ENCODE assay signal across 2 cellular contexts in the genomic region with DNA sequence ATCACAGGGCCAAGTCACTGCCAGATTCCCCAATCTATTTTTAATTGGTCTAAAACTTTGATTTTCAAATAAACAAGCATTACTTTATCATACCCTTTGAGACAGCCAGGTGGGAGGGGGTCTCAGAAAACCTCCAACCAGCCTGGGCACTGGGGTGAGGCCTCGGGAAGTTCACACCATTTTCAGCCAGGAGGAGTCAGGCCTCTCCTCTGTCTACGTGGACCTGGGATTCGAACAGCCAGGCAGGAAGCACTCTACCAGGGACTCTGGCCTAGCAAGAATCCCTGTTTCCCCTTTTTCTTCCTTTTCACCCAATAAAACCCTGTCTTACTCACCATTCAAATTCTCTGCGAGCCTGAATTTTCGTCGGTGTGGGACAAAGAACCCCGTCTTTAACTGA.
TF ChIP-seq lines count a peak whose summit lies in the region.

No MANE protein-coding gene starts in this region.

TF ChIP-seq in HepG2, 621 proteins besides CTCF, POLR2A, EP300 and RAD21 (continued from another document):
- TF ChIP-seq, protein P1, sequence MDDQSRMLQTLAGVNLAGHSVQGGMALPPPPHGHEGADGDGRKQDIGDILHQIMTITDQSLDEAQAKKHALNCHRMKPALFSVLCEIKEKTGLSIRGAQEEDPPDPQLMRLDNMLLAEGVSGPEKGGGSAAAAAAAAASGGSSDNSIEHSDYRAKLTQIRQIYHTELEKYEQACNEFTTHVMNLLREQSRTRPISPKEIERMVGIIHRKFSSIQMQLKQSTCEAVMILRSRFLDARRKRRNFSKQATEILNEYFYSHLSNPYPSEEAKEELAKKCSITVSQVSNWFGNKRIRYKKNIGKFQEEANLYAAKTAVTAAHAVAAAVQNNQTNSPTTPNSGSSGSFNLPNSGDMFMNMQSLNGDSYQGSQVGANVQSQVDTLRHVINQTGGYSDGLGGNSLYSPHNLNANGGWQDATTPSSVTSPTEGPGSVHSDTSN (CRISPR knock-in tag; IDR thresholded peaks at IDR 0.05; ENCODE audit: borderline replicate concordance) = no peak
- TF ChIP-seq ZNF883 (CRISPR knock-in tag; IDR thresholded peaks at IDR 0.05; ENCODE audit: not compliant biosample characterization) = no peak

TF ChIP-seq in K562, 482 proteins besides CTCF, POLR2A, EP300 and RAD21 (continued from another document):
- TF ChIP-seq, protein P2, sequence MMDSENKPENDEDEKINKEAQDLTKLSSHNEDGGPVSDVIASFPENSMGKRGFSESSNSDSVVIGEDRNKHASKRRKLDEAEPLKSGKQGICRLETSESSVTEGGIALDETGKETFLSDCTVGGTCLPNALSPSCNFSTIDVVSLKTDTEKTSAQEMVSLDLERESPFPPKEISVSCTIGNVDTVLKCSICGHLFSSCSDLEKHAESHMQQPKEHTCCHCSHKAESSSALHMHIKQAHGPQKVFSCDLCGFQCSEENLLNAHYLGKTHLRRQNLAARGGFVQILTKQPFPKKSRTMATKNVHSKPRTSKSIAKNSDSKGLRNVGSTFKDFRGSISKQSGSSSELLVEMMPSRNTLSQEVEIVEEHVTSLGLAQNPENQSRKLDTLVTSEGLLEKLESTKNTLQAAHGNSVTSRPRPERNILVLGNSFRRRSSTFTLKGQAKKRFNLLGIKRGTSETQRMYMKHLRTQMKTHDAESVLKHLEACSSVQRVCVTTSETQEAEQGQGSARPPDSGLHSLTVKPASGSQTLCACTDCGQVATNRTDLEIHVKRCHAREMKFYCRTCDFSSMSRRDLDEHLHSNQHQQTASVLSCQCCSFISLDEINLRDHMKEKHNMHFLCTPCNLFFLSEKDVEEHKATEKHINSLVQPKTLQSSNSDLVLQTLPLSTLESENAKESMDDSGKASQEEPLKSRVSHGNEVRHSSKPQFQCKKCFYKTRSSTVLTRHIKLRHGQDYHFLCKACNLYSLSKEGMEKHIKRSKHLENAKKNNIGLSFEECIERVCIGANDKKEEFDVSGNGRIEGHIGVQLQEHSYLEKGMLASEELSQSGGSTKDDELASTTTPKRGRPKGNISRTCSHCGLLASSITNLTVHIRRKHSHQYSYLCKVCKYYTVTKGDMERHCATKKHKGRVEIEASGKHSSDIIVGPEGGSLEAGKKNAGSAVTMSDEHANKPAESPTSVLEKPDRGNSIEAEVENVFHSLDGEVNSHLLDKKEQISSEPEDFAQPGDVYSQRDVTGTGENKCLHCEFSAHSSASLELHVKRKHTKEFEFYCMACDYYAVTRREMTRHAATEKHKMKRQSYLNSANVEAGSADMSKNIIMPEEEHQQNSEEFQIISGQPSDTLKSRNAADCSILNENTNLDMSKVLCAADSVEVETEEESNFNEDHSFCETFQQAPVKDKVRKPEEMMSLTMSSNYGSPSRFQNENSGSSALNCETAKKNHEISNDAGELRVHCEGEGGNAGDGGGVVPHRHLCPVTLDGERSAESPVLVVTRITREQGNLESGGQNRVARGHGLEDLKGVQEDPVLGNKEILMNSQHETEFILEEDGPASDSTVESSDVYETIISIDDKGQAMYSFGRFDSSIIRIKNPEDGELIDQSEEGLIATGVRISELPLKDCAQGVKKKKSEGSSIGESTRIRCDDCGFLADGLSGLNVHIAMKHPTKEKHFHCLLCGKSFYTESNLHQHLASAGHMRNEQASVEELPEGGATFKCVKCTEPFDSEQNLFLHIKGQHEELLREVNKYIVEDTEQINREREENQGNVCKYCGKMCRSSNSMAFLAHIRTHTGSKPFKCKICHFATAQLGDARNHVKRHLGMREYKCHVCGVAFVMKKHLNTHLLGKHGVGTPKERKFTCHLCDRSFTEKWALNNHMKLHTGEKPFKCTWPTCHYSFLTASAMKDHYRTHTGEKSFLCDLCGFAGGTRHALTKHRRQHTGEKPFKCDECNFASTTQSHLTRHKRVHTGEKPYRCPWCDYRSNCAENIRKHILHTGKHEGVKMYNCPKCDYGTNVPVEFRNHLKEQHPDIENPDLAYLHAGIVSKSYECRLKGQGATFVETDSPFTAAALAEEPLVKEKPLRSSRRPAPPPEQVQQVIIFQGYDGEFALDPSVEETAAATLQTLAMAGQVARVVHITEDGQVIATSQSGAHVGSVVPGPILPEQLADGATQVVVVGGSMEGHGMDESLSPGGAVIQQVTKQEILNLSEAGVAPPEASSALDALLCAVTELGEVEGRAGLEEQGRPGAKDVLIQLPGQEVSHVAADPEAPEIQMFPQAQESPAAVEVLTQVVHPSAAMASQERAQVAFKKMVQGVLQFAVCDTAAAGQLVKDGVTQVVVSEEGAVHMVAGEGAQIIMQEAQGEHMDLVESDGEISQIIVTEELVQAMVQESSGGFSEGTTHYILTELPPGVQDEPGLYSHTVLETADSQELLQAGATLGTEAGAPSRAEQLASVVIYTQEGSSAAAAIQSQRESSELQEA (IDR thresholded peaks at IDR 0.05; ENCODE audit: low read depth) = no peak
- TF ChIP-seq, protein P3, sequence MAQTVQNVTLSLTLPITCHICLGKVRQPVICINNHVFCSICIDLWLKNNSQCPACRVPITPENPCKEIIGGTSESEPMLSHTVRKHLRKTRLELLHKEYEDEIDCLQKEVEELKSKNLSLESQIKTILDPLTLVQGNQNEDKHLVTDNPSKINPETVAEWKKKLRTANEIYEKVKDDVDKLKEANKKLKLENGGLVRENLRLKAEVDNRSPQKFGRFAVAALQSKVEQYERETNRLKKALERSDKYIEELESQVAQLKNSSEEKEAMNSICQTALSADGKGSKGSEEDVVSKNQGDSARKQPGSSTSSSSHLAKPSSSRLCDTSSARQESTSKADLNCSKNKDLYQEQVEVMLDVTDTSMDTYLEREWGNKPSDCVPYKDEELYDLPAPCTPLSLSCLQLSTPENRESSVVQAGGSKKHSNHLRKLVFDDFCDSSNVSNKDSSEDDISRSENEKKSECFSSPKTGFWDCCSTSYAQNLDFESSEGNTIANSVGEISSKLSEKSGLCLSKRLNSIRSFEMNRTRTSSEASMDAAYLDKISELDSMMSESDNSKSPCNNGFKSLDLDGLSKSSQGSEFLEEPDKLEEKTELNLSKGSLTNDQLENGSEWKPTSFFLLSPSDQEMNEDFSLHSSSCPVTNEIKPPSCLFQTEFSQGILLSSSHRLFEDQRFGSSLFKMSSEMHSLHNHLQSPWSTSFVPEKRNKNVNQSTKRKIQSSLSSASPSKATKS (CRISPR knock-in tag; IDR thresholded peaks at IDR 0.05) = no peak
- no peak for TF ChIP-seq SREBF2 (CRISPR knock-in tag; IDR thresholded peaks at IDR 0.05)
- no peak for TF ChIP-seq ESRRA (IDR thresholded peaks at IDR 0.05; ENCODE audit: borderline replicate concordance, low read depth)
- TF ChIP-seq MAZ (CRISPR knock-in tag; conservative IDR thresholded peaks at IDR 0.05 in 1 of 2, IDR thresholded peaks at IDR 0.05 in 1 of 2) = no peak
- TF ChIP-seq, protein P4, sequence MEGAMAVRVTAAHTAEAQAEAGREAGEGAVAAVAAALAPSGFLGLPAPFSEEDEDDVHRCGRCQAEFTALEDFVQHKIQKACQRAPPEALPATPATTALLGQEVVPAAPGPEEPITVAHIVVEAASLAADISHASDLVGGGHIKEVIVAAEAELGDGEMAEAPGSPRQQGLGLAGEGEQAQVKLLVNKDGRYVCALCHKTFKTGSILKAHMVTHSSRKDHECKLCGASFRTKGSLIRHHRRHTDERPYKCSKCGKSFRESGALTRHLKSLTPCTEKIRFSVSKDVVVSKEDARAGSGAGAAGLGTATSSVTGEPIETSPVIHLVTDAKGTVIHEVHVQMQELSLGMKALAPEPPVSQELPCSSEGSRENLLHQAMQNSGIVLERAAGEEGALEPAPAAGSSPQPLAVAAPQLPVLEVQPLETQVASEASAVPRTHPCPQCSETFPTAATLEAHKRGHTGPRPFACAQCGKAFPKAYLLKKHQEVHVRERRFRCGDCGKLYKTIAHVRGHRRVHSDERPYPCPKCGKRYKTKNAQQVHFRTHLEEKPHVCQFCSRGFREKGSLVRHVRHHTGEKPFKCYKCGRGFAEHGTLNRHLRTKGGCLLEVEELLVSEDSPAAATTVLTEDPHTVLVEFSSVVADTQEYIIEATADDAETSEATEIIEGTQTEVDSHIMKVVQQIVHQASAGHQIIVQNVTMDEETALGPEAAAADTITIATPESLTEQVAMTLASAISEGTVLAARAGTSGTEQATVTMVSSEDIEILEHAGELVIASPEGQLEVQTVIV (CRISPR knock-in tag; IDR thresholded peaks at IDR 0.05; ENCODE audit: borderline replicate concordance) = no peak
- no peak for TF ChIP-seq NFE2 (IDR thresholded peaks at IDR 0.05; ENCODE audit: low read depth)
- TF ChIP-seq, protein P5, sequence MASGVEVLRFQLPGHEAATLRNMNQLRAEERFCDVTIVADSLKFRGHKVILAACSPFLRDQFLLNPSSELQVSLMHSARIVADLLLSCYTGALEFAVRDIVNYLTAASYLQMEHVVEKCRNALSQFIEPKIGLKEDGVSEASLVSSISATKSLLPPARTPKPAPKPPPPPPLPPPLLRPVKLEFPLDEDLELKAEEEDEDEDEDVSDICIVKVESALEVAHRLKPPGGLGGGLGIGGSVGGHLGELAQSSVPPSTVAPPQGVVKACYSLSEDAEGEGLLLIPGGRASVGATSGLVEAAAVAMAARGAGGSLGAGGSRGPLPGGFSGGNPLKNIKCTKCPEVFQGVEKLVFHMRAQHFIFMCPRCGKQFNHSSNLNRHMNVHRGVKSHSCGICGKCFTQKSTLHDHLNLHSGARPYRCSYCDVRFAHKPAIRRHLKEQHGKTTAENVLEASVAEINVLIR (CRISPR knock-in tag; IDR thresholded peaks at IDR 0.05) = no peak
- no peak for TF ChIP-seq ETV5 (CRISPR knock-in tag; IDR thresholded peaks at IDR 0.05; ENCODE audit: low read depth)
- TF ChIP-seq, protein P6, sequence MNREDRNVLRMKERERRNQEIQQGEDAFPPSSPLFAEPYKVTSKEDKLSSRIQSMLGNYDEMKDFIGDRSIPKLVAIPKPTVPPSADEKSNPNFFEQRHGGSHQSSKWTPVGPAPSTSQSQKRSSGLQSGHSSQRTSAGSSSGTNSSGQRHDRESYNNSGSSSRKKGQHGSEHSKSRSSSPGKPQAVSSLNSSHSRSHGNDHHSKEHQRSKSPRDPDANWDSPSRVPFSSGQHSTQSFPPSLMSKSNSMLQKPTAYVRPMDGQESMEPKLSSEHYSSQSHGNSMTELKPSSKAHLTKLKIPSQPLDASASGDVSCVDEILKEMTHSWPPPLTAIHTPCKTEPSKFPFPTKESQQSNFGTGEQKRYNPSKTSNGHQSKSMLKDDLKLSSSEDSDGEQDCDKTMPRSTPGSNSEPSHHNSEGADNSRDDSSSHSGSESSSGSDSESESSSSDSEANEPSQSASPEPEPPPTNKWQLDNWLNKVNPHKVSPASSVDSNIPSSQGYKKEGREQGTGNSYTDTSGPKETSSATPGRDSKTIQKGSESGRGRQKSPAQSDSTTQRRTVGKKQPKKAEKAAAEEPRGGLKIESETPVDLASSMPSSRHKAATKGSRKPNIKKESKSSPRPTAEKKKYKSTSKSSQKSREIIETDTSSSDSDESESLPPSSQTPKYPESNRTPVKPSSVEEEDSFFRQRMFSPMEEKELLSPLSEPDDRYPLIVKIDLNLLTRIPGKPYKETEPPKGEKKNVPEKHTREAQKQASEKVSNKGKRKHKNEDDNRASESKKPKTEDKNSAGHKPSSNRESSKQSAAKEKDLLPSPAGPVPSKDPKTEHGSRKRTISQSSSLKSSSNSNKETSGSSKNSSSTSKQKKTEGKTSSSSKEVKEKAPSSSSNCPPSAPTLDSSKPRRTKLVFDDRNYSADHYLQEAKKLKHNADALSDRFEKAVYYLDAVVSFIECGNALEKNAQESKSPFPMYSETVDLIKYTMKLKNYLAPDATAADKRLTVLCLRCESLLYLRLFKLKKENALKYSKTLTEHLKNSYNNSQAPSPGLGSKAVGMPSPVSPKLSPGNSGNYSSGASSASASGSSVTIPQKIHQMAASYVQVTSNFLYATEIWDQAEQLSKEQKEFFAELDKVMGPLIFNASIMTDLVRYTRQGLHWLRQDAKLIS (CRISPR knock-in tag; IDR thresholded peaks at IDR 0.05) = no peak
- TF ChIP-seq, protein P7, sequence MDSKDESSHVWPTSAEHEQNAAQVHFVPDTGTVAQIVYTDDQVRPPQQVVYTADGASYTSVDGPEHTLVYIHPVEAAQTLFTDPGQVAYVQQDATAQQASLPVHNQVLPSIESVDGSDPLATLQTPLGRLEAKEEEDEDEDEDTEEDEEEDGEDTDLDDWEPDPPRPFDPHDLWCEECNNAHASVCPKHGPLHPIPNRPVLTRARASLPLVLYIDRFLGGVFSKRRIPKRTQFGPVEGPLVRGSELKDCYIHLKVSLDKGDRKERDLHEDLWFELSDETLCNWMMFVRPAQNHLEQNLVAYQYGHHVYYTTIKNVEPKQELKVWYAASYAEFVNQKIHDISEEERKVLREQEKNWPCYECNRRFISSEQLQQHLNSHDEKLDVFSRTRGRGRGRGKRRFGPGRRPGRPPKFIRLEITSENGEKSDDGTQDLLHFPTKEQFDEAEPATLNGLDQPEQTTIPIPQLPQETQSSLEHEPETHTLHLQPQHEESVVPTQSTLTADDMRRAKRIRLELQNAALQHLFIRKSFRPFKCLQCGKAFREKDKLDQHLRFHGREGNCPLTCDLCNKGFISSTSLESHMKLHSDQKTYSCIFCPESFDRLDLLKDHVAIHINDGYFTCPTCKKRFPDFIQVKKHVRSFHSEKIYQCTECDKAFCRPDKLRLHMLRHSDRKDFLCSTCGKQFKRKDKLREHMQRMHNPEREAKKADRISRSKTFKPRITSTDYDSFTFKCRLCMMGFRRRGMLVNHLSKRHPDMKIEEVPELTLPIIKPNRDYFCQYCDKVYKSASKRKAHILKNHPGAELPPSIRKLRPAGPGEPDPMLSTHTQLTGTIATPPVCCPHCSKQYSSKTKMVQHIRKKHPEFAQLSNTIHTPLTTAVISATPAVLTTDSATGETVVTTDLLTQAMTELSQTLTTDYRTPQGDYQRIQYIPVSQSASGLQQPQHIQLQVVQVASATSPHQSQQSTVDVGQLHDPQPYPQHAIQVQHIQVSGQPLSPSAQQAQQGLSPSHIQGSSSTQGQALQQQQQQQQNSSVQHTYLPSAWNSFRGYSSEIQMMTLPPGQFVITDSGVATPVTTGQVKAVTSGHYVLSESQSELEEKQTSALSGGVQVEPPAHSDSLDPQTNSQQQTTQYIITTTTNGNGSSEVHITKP (IDR thresholded peaks at IDR 0.05; ENCODE audit: partially characterized antibody) = no peak
TF ChIP-seq in K562: peak in this region for 0.
